ENCODE assay signal across 2 cellular contexts in genomic region chr19:29858000-29858596, GRCh38.
TF ChIP-seq lines count a peak whose summit lies in the region.

No MANE protein-coding gene starts in this region.

TF ChIP-seq in GM23338, 12 proteins besides CTCF, POLR2A, EP300 and RAD21 (continued from another document):
- TF ChIP-seq REST (IDR thresholded peaks at IDR 0.05; ENCODE audit: unreplicated experiment), result no peak
- no peak for TF ChIP-seq POLR2AphosphoS5 (IDR thresholded peaks at IDR 0.05; ENCODE audit: low read depth)
- no peak for TF ChIP-seq EZH2 (IDR thresholded peaks at IDR 0.05; ENCODE audit: low read depth, unreplicated experiment)
- no peak for TF ChIP-seq ZNF462 (CRISPR knock-in tag; IDR thresholded peaks at IDR 0.05)
- TF ChIP-seq NANOG (IDR thresholded peaks at IDR 0.05; ENCODE audit: borderline replicate concordance), result no peak
- TF ChIP-seq STAT1 (IDR thresholded peaks at IDR 0.05; ENCODE audit: unreplicated experiment), result no peak
- no peak for TF ChIP-seq JUNB (IDR thresholded peaks at IDR 0.05; ENCODE audit: unreplicated experiment)

TF ChIP-seq in SK-N-SH treated with all-trans-retinoic acid at 6 μM for 48 hours, 23 proteins besides CTCF, POLR2A, EP300 and RAD21 (continued from another document):
- TF ChIP-seq TSHZ2 (CRISPR knock-in tag; IDR thresholded peaks at IDR 0.05) (no peak), RARB (CRISPR knock-in tag; IDR thresholded peaks at IDR 0.05) (no peak), CSDC2 (CRISPR knock-in tag; IDR thresholded peaks at IDR 0.05) (no peak), CSRNP3 (CRISPR knock-in tag; IDR thresholded peaks at IDR 0.05) (no peak), ZC3H10 (CRISPR knock-in tag; IDR thresholded peaks at IDR 0.05) (no peak), PPARA (CRISPR knock-in tag; IDR thresholded peaks at IDR 0.05; ENCODE audit: borderline replicate concordance) (no peak), ARNTL (CRISPR knock-in tag; IDR thresholded peaks at IDR 0.05; ENCODE audit: borderline replicate concordance, low read depth) (no peak), TOX (CRISPR knock-in tag; IDR thresholded peaks at IDR 0.05; ENCODE audit: borderline replicate concordance) (no peak), OSR1 (CRISPR knock-in tag; IDR thresholded peaks at IDR 0.05) (no peak)
